In the genomic region with DNA sequence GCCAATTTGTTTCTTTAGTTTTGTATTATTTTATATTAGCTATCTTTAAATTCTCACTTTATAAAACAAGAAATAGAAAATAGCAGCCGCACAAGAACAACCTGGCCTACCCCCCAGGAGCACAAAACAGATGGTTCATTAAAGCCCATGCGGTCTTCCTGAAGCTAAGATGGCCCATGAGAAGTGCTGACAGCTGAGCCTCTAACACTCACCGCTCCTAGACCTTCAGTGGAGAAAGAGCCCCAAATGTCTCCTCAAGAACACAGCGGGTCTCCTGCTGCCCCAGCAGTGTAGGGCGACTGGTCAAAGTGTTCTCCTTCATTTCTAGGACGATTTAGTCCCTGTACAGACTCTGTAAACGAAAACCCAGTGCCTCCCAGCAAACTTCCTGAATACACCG, we compare ENCODE assay signal across 1 cellular context.
TF ChIP-seq lines count a peak whose summit lies in the region.

No MANE protein-coding gene starts in this region.

TF ChIP-seq in GM12878, 131 proteins besides CTCF, POLR2A, EP300 and RAD21 (continued from another document):
- TF ChIP-seq, protein P1, sequence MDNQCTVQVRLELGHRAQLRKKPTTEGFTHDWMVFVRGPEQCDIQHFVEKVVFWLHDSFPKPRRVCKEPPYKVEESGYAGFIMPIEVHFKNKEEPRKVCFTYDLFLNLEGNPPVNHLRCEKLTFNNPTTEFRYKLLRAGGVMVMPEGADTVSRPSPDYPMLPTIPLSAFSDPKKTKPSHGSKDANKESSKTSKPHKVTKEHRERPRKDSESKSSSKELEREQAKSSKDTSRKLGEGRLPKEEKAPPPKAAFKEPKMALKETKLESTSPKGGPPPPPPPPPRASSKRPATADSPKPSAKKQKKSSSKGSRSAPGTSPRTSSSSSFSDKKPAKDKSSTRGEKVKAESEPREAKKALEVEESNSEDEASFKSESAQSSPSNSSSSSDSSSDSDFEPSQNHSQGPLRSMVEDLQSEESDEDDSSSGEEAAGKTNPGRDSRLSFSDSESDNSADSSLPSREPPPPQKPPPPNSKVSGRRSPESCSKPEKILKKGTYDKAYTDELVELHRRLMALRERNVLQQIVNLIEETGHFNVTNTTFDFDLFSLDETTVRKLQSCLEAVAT (IDR thresholded peaks at IDR 0.05): peak; percentile 95
- TF ChIP-seq RUNX3 (IDR thresholded peaks at IDR 0.05; ENCODE audit: low read length): no peak
